ENCODE assay signal across 1 cellular context in genomic region chr10:125144209-125144608, GRCh38.
TF ChIP-seq lines count a peak whose summit lies in the region.

No MANE protein-coding gene starts in this region.

TF ChIP-seq in K562, 482 proteins besides CTCF, POLR2A, EP300 and RAD21 (continued from another document):
- TF ChIP-seq, protein P1, sequence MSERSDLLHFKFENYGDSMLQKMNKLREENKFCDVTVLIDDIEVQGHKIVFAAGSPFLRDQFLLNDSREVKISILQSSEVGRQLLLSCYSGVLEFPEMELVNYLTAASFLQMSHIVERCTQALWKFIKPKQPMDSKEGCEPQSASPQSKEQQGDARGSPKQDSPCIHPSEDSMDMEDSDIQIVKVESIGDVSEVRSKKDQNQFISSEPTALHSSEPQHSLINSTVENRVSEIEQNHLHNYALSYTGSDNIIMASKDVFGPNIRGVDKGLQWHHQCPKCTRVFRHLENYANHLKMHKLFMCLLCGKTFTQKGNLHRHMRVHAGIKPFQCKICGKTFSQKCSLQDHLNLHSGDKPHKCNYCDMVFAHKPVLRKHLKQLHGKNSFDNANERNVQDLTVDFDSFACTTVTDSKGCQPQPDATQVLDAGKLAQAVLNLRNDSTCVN (CRISPR knock-in tag; IDR thresholded peaks at IDR 0.05): no peak
- TF ChIP-seq TRIM24 (IDR thresholded peaks at IDR 0.05) (no peak), BHLHE40 (IDR thresholded peaks at IDR 0.05; ENCODE audit: low read length) (no peak), IFI16 (CRISPR knock-in tag; IDR thresholded peaks at IDR 0.05) (no peak), LARP7 (IDR thresholded peaks at IDR 0.05) (no peak), MLX (CRISPR knock-in tag; conservative IDR thresholded peaks at IDR 0.05) (no peak), GATAD2B (IDR thresholded peaks at IDR 0.05; ENCODE audit: borderline replicate concordance) (no peak)
